Comparison of ENCODE assay signal across 1 cellular context in genomic region chr14:103629503-103630121, GRCh38.
TF ChIP-seq lines count a peak whose summit lies in the region.

No MANE protein-coding gene starts in this region.

TF ChIP-seq in GM23338, 12 proteins besides CTCF, POLR2A, EP300 and RAD21 (continued from another document):
- no peak for TF ChIP-seq ZNF462 (CRISPR knock-in tag; IDR thresholded peaks at IDR 0.05)
- no peak for TF ChIP-seq CREB1 (CRISPR knock-in tag; IDR thresholded peaks at IDR 0.05; ENCODE audit: low read depth)
- TF ChIP-seq EZH2phosphoT487 (IDR thresholded peaks at IDR 0.05; ENCODE audit: unreplicated experiment), result no peak
- no peak for TF ChIP-seq ZNF114 (CRISPR knock-in tag; IDR thresholded peaks at IDR 0.05)
- TF ChIP-seq, protein P1, sequence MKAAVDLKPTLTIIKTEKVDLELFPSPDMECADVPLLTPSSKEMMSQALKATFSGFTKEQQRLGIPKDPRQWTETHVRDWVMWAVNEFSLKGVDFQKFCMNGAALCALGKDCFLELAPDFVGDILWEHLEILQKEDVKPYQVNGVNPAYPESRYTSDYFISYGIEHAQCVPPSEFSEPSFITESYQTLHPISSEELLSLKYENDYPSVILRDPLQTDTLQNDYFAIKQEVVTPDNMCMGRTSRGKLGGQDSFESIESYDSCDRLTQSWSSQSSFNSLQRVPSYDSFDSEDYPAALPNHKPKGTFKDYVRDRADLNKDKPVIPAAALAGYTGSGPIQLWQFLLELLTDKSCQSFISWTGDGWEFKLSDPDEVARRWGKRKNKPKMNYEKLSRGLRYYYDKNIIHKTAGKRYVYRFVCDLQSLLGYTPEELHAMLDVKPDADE (IDR thresholded peaks at IDR 0.05), result no peak
- no peak for TF ChIP-seq POLR2AphosphoS5 (IDR thresholded peaks at IDR 0.05; ENCODE audit: low read depth)
- no peak for TF ChIP-seq JUNB (IDR thresholded peaks at IDR 0.05; ENCODE audit: unreplicated experiment)
TF ChIP-seq in GM23338: peak in this region for 0.
